Comparison of ENCODE assay signal across 26 cellular contexts in the genomic region with DNA sequence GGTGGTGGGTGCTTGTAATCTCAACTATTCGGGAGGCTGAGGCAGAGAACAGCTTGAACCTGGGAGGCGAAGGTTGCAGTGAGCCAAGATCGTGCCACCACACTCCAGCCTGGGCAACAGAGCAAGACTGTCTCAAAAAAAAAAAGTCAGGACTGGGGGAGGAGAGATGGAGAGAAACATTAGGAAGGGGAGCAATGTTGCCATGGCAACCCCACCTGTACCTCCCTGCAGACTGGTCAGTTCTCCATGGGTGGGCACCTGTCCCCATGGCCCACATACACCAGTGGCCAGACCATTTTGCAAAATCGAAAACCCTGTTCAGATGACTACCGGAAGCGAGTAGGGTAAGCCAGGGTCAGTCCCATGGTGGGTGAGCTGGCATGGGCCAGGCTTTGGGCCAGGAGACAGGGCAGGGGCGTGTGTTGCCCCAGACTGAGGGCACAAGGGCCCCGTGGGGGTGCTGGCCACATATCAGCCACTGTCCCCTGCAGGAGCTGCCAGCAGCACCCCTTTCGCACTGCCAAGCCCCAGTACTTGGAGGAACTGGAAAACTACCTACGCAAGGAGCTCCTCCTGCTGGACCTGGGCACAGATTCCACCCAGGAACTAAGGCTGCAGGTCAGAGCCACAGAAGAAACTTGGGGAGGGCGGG. TPM values are rescaled to one million over a fixed set of nuclear protein-coding genes. Genes with fewer than 3 reads are reported as not detected.
"Had no signal": no experiment of that assay in that cellular context is flagged by ENCODE, and none has a peak within 500 bp of the region (broad histone marks: within the 10 kb centered on the region; RNA-seq: fewer than 3 reads in every experiment).

No MANE protein-coding gene starts in this region.

- H3K27ac Mint-ChIP-seq: memory B cell; mesothelial cell of epicardium; natural killer cell treated with Interleukin-12 subunit alpha and Interleukin-12 subunit beta and Interleukin-15 and Interleukin-18, amount 100 ng/mL, for 72 hours; stimulated activated memory B cell treated with anti-CD40 and anti-IgM and Interleukin-4, amounts not matched to agents 10 μg/mL and 1 μg/mL and 100 μg/mL, for 72 hours; type B pancreatic cell had no signal

- H3K4me3 ChIP-seq: coronary artery, lung, mucosa of descending colon, prostate gland, skin epidermis, spleen, testis, tibial artery had no signal

- H3K27me3 Mint-ChIP-seq: memory B cell; naive B cell; natural killer cell treated with Interleukin-12 subunit alpha and Interleukin-12 subunit beta and Interleukin-15 and Interleukin-18, amount 100 ng/mL, for 72 hours; stimulated activated memory B cell treated with anti-CD40 and anti-IgM and Interleukin-4, amounts not matched to agents 10 μg/mL and 1 μg/mL and 100 μg/mL, for 72 hours; type B pancreatic cell had no signal

- H3K27ac ChIP-seq: coronary artery, prostate gland, skin epidermis, spleen, testis, tibial artery had no signal

- H3K4me1 ChIP-seq: prostate gland, testis had no signal

- H3K36me3 Mint-ChIP-seq: immature natural killer cell; memory B cell; mesothelial cell of epicardium; naive B cell; natural killer cell treated with Interleukin-12 subunit alpha and Interleukin-12 subunit beta and Interleukin-15 and Interleukin-18, amount 100 ng/mL, for 72 hours; stimulated activated memory B cell treated with anti-CD40 and anti-IgM and Interleukin-4, amounts not matched to agents 10 μg/mL and 1 μg/mL and 100 μg/mL, for 72 hours; type B pancreatic cell had no signal

- FAIRE-seq: endometrium, frontal cortex, keratinocyte had no signal

- H3K4me3 Mint-ChIP-seq: immature natural killer cell; memory B cell; mesothelial cell of epicardium; naive B cell; natural killer cell treated with Interleukin-12 subunit alpha and Interleukin-12 subunit beta and Interleukin-15 and Interleukin-18, amount 100 ng/mL, for 72 hours; neural crest cell; stimulated activated memory B cell treated with anti-CD40 and anti-IgM and Interleukin-4, amounts not matched to agents 10 μg/mL and 1 μg/mL and 100 μg/mL, for 72 hours; type B pancreatic cell had no signal

- H3K9me3 Mint-ChIP-seq: immature natural killer cell; memory B cell; mesothelial cell of epicardium; naive B cell; natural killer cell treated with Interleukin-12 subunit alpha and Interleukin-12 subunit beta and Interleukin-15 and Interleukin-18, amount 100 ng/mL, for 72 hours; neural crest cell; stimulated activated memory B cell treated with anti-CD40 and anti-IgM and Interleukin-4, amounts not matched to agents 10 μg/mL and 1 μg/mL and 100 μg/mL, for 72 hours; type B pancreatic cell had no signal

- H3K36me3 ChIP-seq: prostate gland had no signal

- H3K27me3 ChIP-seq: spleen, testis, tibial artery had no signal

- ATAC-seq: mucosa of descending colon; natural killer cell treated with Interleukin-12 subunit alpha and Interleukin-12 subunit beta and Interleukin-15 and Interleukin-18, amount 100 ng/mL, for 72 hours; right cardiac atrium; stimulated activated memory B cell treated with anti-CD40 and anti-IgM and Interleukin-4, amounts not matched to agents 10 μg/mL and 1 μg/mL and 100 μg/mL, for 72 hours; stimulated activated naive CD8-positive, alpha-beta T cell treated with anti-CD3 and anti-CD28 coated beads, Interleukin-15, Interleukin-2, amounts not matched to agents 100 U/mL and 50 U/mL, for 24 hours had no signal

- DNase-seq: dermis blood vessel endothelial cell; effector memory CD4-positive, alpha-beta T cell; hypothalamus; immature natural killer cell; mucosa of descending colon; naive B cell; right cardiac atrium; spleen; stimulated activated CD4-positive, alpha-beta T cell treated with anti-CD3 and anti-CD28 coated beads, Interleukin-4, amount 100 ng/mL, for 4 hours; stimulated activated naive CD8-positive, alpha-beta T cell treated with anti-CD3 and anti-CD28 coated beads, Interleukin-15, Interleukin-2, amounts not matched to agents 100 U/mL and 50 U/mL, for 24 hours; substantia nigra; testis; tibial artery had no signal

- H3K9me3 ChIP-seq: mucosa of descending colon, prostate gland, spleen, testis, tibial artery had no signal

RNA-seq across cellular contexts. Expression of gene TSNAXIP1, which starts 14.0 kb away (rescaled TPM):
- polyA plus RNA-seq: immature natural killer cell had no signal
